23 cellular contexts compared by ENCODE assay signal in the genomic region with DNA sequence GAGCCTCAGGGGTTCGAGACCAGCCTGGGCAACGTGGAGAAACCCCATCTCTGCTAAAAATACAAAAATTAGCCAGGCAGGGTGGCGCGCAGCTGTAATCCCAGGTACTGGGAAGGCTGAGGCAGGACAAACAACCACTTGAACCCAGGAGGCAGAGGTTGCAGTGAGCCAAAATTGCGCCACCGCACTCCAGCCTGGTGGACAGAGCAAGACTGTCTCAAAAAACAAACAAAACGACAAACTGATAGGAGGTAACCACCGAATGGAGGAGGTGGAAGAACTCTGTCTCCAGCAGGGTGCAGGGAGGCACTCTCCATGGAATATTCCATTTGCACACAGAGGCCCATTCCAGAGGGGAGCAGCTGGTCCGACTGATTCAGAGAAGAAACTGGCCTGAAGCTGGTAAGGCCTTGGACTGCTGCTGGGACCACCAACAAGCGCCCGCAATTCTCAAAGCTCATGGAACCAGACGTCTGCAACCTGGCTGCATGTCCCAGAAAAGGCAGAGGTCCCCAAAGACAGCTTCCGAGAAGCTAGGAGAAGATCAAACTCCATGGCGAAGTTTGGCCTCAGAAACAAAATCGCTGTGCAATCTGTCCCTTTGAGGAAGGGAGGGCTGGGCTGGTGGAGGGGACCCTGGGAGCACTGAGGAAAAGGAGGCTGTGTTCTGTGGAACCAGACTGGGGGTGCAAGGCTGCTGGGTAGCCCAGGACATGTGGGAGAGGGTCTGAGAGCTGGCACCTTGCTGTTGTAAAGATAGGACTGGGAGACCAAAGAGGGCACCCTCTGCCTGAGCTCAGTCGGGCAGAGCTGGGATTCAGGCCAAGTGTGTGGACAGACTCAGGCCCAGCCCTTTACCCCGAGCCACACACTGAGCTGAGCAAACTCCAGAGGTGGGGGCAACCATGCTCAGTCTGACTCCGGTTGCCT. TPM values are rescaled to one million over a fixed set of nuclear protein-coding genes. Genes with fewer than 3 reads are reported as not detected.
DNase-seq lines count a peak whose midpoint lies in the region; ATAC-seq, FAIRE-seq and TF ChIP-seq lines count a peak whose summit lies in the region.
"Had no signal": no experiment of that assay in that cellular context is flagged by ENCODE, and none has a peak within 500 bp of the region (broad histone marks: within the 10 kb centered on the region; RNA-seq: fewer than 3 reads in every experiment).

No MANE protein-coding gene starts in this region.

- in situ Hi-C loops in IMR-90 (cut with MboI; ENCODE audit: low sequenced_read_pairs), result no loop called here

- no peak overlapping the region for H4K8ac ChIP-seq in IMR-90 (ENCODE audit: low read depth in 2 of 2, low read length in 2 of 2)

- H3K36me3 ChIP-seq in IMR-90 (ENCODE audit: control insufficient read depth, insufficient read depth, low read length), result peaks cover 6% of the 10 kb centered on the region
- peaks cover 0 to 61% (median 0%) of the 10 kb centered on the region in 9 donors for H3K36me3 ChIP-seq in heart right ventricle
- H3K36me3 ChIP-seq: BE2C had no signal

- H2AK9ac ChIP-seq in IMR-90 (replicated peaks; ENCODE audit: low read depth, low read length, poor library complexity), result no peak overlapping the region

- no peak overlapping the region for H3K4me2 ChIP-seq in A549
- H3K4me2 ChIP-seq in IMR-90 (ENCODE audit: low read depth, low read length), result no peak overlapping the region

- H3K4me3 Mint-ChIP-seq in activated CD4-positive, alpha-beta T cell treated with anti-CD3 and anti-CD28 coated beads for 36 hours, result no peak overlapping the region
- H3K4me3 Mint-ChIP-seq: naive thymus-derived CD8-positive, alpha-beta T cell; T-helper 2 cell treated with Interferon-gamma antibody and Interleukin-4, amounts not matched to agents 5 μg/mL and 100 μg/mL, for 36 hours; type B pancreatic cell had no signal

- intact Hi-C loops in IMR-90 (cut with micrococcal nuclease) (no loop called here), heart right ventricle (cut with DNase I) (no loop called here)
- intact Hi-C loops in activated CD4-positive, alpha-beta T cell treated with anti-CD3 and anti-CD28 coated beads for 36 hours (cut with DNase I, micrococcal nuclease), result no loop called here

- ATAC-seq in A549 (peak; percentile 31 to 67; a peak in 3 of 6 replicates), IMR-90 (ENCODE audit: low read depth) (peak; percentile 37; the same call in 1 of the 2 replicates), heart right ventricle (peak in 7 of 8 donors; percentile 38 to 71 (median 62)), HG03354 (IDR thresholded peaks at IDR 0.05; ENCODE audit: poor library complexity, severe bottlenecking, unreplicated experiment) (no peak)
- no peak for ATAC-seq in activated CD4-positive, alpha-beta T cell treated with anti-CD3 and anti-CD28 coated beads for 36 hours
- ATAC-seq: naive thymus-derived CD8-positive, alpha-beta T cell had no signal

- no peak overlapping the region for H3K9ac ChIP-seq in IMR-90 (ENCODE audit: low read depth, low read length)

- TF ChIP-seq RAD21 in A549 (conservative IDR thresholded peaks at IDR 0.05 in 1 of 2, IDR thresholded peaks at IDR 0.05 in 1 of 2) (no peak), IMR-90 (IDR thresholded peaks at IDR 0.05; ENCODE audit: low read length) (no peak)

- H3K56ac ChIP-seq in IMR-90 (ENCODE audit: extremely low read depth, insufficient read depth, low read length), result no peak overlapping the region

- no peaks in the 10 kb centered on the region for H3K9me3 Mint-ChIP-seq in activated CD4-positive, alpha-beta T cell treated with anti-CD3 and anti-CD28 coated beads for 36 hours (ENCODE audit: low read depth)
- H3K9me3 Mint-ChIP-seq: naive thymus-derived CD8-positive, alpha-beta T cell; T-helper 2 cell treated with Interferon-gamma antibody and Interleukin-4, amounts not matched to agents 5 μg/mL and 100 μg/mL, for 36 hours; type B pancreatic cell had no signal

- FAIRE-seq in A549 (lab: Jason Lieb, UNC), result no peak
- FAIRE-seq: bronchial epithelial cell had no signal

- H3K4me1 Mint-ChIP-seq in activated CD4-positive, alpha-beta T cell treated with anti-CD3 and anti-CD28 coated beads for 36 hours, result no peaks in the 10 kb centered on the region

- H2BK5ac ChIP-seq in IMR-90 (ENCODE audit: low read depth, low read length, poor library complexity, severe bottlenecking), result no peak overlapping the region

- no peak overlapping the region for H3K23ac ChIP-seq in IMR-90 (ENCODE audit: low read depth, low read length)

- H2BK15ac ChIP-seq in IMR-90 (ENCODE audit: low read depth, low read length), result no peak overlapping the region

- H3K9me3 ChIP-seq in A549, result no peaks in the 10 kb centered on the region
- H3K9me3 ChIP-seq in IMR-90 (ENCODE audit: control insufficient read depth, insufficient read depth, low read length), result no peaks in the 10 kb centered on the region
- no peaks in the 10 kb centered on the region for H3K9me3 ChIP-seq in heart right ventricle
- H3K9me3 ChIP-seq: BE2C, spleen had no signal

- H3K9me1 ChIP-seq in IMR-90 (ENCODE audit: insufficient read depth, low read length), result no peaks in the 10 kb centered on the region; the same call in 1 of the 2 replicates

- no peak for TF ChIP-seq CTCF in A549 (IDR thresholded peaks at IDR 0.05)
- TF ChIP-seq CTCF in IMR-90 (conservative IDR thresholded peaks at IDR 0.05; ENCODE audit: low read depth, low read length), result no peak
- TF ChIP-seq CTCF in heart right ventricle (IDR thresholded peaks at IDR 0.05), result no peak

- POLR2A ChIA-PET in A549 (lab: Yijun Ruan, JAX) (no interaction called here), IMR-90 (lab: Charles Lee; ENCODE audit: unreplicated experiment) (interaction anchor here (0.6 kb wide), 1 partner anchor 20 kb away, joined by 3 read pairs; no protein-coding TSS in a partner anchor)
- POLR2A ChIA-PET in activated CD4-positive, alpha-beta T cell treated with anti-CD3 and anti-CD28 coated beads for 36 hours (lab: Charles Lee), result no interaction called here

- H3K27ac ChIP-seq in A549, result no peak overlapping the region
- no peak overlapping the region for H3K27ac ChIP-seq in IMR-90 (ENCODE audit: insufficient read depth, low read length)
- no peak overlapping the region for H3K27ac ChIP-seq in heart right ventricle
- H3K27ac ChIP-seq: coronary artery, spleen, VCaP had no signal

- no peak overlapping the region for H2AK5ac ChIP-seq in IMR-90 (ENCODE audit: low read depth, low read length)

- TF ChIP-seq EP300 in A549 (IDR thresholded peaks at IDR 0.05), result no peak

- H4K20me1 ChIP-seq in IMR-90 (ENCODE audit: insufficient read depth, low read length), result no peaks in the 10 kb centered on the region

- H3K14ac ChIP-seq in IMR-90 (replicated peaks; ENCODE audit: low read depth, low read length), result no peak overlapping the region

- no peaks in the 10 kb centered on the region for H3K79me1 ChIP-seq in IMR-90 (ENCODE audit: low read depth in 1 of 2, low read length in 2 of 2)

- BruUV-seq in IMR-90 (replicated peaks; lab: Mats Ljungman, UMichigan), result no TSS peak

- H3K4me1 ChIP-seq in A549, result no peaks in the 10 kb centered on the region
- no peaks in the 10 kb centered on the region for H3K4me1 ChIP-seq in IMR-90 (ENCODE audit: control insufficient read depth, insufficient read depth, low read length)
- H3K4me1 ChIP-seq in heart right ventricle, result no peaks in the 10 kb centered on the region
- H3K4me1 ChIP-seq: BE2C, spleen had no signal

- no peak overlapping the region for H2BK120ac ChIP-seq in IMR-90 (ENCODE audit: low read depth, low read length)

- H3K27me3 ChIP-seq in IMR-90 (ENCODE audit: control insufficient read depth, insufficient read depth, low read length) (no peaks in the 10 kb centered on the region), heart right ventricle (no peaks in the 10 kb centered on the region)
- H3K27me3 ChIP-seq: BE2C, spleen had no signal

- peaks cover 9% of the 10 kb centered on the region for H3K36me3 Mint-ChIP-seq in activated CD4-positive, alpha-beta T cell treated with anti-CD3 and anti-CD28 coated beads for 36 hours (ENCODE audit: low read depth)
- H3K36me3 Mint-ChIP-seq: type B pancreatic cell had no signal

- dilution Hi-C loops in IMR-90 (cut with HindIII; ENCODE audit: low sequenced_read_pairs, unreplicated experiment), result no loop called here

- H3K27ac Mint-ChIP-seq in activated CD4-positive, alpha-beta T cell treated with anti-CD3 and anti-CD28 coated beads for 36 hours, result no peak overlapping the region
- H3K27ac Mint-ChIP-seq: naive thymus-derived CD8-positive, alpha-beta T cell; T-helper 2 cell treated with Interferon-gamma antibody and Interleukin-4, amounts not matched to agents 5 μg/mL and 100 μg/mL, for 36 hours; type B pancreatic cell had no signal

- H3K4ac ChIP-seq in IMR-90 (ENCODE audit: low read depth, low read length), result no peak overlapping the region

- no peak for DNase-seq in A549 (ENCODE audit: low read depth in 1 of 2, low spot score in 1 of 2)
- DNase-seq in IMR-90, result no peak
- peak in 1 of 2 donors; percentile 39 for DNase-seq in heart right ventricle
- DNase-seq in myocyte (ENCODE audit: low read depth), result peak; percentile 50
- no peak for DNase-seq in activated CD4-positive, alpha-beta T cell treated with anti-CD3 and anti-CD28 coated beads for 36 hours
- DNase-seq in activated CD4-positive, alpha-beta T cell treated with anti-CD3 and anti-CD28 coated beads, Interleukin-2, amount 50 U/mL, for 48 hours, result no peak
- no peak for DNase-seq in SHP77 (lab: John Stamatoyannopoulos, UW)
- DNase-seq: activated naive CD4-positive, alpha-beta T cell treated with anti-CD3 and anti-CD28 coated beads, Interleukin-2, amount 50 U/mL, for 16 hours; BE2C; GOT3; midbrain; naive thymus-derived CD8-positive, alpha-beta T cell; NCI-H1092 treated with DMSO at 0.1 percent for 48 hours; NCI-H187; NCI-H524 treated with DMSO at 0.1 percent for 48 hours; retina; spleen had no signal

- TF ChIP-seq POLR2A in A549 (IDR thresholded peaks at IDR 0.05; ENCODE audit: low read length) (no peak), IMR-90 (IDR thresholded peaks at IDR 0.05; ENCODE audit: low read depth, low read length) (no peak)

- H3K4me3 ChIP-seq in A549, result no peak overlapping the region
- H3K4me3 ChIP-seq in IMR-90 (ENCODE audit: insufficient read depth, low read depth, low read length), result no peak overlapping the region
- H3K4me3 ChIP-seq in heart right ventricle, result no peak overlapping the region
- H3K4me3 ChIP-seq: coronary artery, spleen had no signal

- H3K18ac ChIP-seq in IMR-90 (ENCODE audit: low read depth, low read length), result no peak overlapping the region

- WGBS in A549 (ENCODE audit: missing lambda C conversion rate), result 64% methylated on average over 18 of the region's 18 CpGs
- WGBS in IMR-90 (ENCODE audit: extremely low coverage in 2 of 2, insufficient read length in 1 of 2), 2 experiments, result 83% methylated on average over 5 of the region's 18 CpGs; no CpG with 5 or more reads in 1 of the 2 experiments
- 83 to 87% methylated on average over 18 of the region's 18 CpGs for WGBS in heart right ventricle, 2 donors

- H2BK20ac ChIP-seq in IMR-90 (ENCODE audit: low read depth, low read length), result no peak overlapping the region

- H2AFZ ChIP-seq in IMR-90 (replicated peaks; ENCODE audit: low read length, poor library complexity), result no peak overlapping the region

- H3K27me3 Mint-ChIP-seq in activated CD4-positive, alpha-beta T cell treated with anti-CD3 and anti-CD28 coated beads for 36 hours, result no peaks in the 10 kb centered on the region
- H3K27me3 Mint-ChIP-seq: naive thymus-derived CD8-positive, alpha-beta T cell; type B pancreatic cell had no signal

- no peak overlapping the region for H4K5ac ChIP-seq in IMR-90 (ENCODE audit: low read depth, low read length)

- H4K91ac ChIP-seq in IMR-90 (ENCODE audit: insufficient read depth, low read depth, low read length), result no peak overlapping the region

- CTCF ChIA-PET in A549 (lab: Yijun Ruan, JAX), result no interaction called here
- CTCF ChIA-PET in IMR-90 (lab: Yijun Ruan, JAX), result no interaction called here
- CTCF ChIA-PET in activated CD4-positive, alpha-beta T cell treated with anti-CD3 and anti-CD28 coated beads for 36 hours (lab: Charles Lee), result interaction anchor here (1.4 kb wide), 1 partner anchor 34 kb away, joined by 4 read pairs; no protein-coding TSS in a partner anchor

RNA-seq across cellular contexts. Expression of gene SLC25A42, which starts 35.2 kb away (rescaled TPM):
- polyA plus RNA-seq in A549 (2011; rRNA removed) (0.85 and 0.92 TPM in 2 replicates), A549 (2017; fragmentation: RNase III; extraction: RNeasy Plus Mini Kit Qiagen cat#74134 plus additional on column Dnase treatment) (1.3 to 1.7 TPM (median 1.6 TPM) in 3 replicates), IMR-90 (2012; rRNA removed) (8.6 and 9.9 TPM in 2 replicates), heart right ventricle (10 to 100 TPM; 15.9 to 18.1 TPM)
- polyA plus RNA-seq in A549 (2012; cell fraction: cytosol; rRNA removed), result 1.3 and 1.8 TPM in 2 replicates
- 4.5 and 4.8 TPM in 2 replicates for polyA plus RNA-seq in A549 (2012; cell fraction: nucleus; rRNA removed)
- 0.78 and 1.9 TPM in 2 replicates for polyA minus RNA-seq in A549 (2011; rRNA and poly(A)+ RNA removed)
- total RNA-seq in IMR-90 (2012; rRNA removed) (1.9 and 2.0 TPM in 2 replicates), heart right ventricle (10 to 100 TPM; 15.7 to 24.1 (median 19.3) TPM), myocyte (24.6 and 28.1 TPM in 2 replicates)
- 5.5 and 11.2 TPM in 2 replicates for polyA plus RNA-seq in IMR-90 (2012; cell fraction: cytosol; rRNA removed)
- 20.2 and 34.5 TPM in 2 replicates for polyA plus RNA-seq in IMR-90 (2012; cell fraction: nucleus; rRNA removed; ENCODE audit: low replicate concordance)
- 11.5 TPM for polyA plus RNA-seq in myocyte (2012)
- 10 to 100 TPM; 10.4 to 10.6 TPM for total RNA-seq in activated CD4-positive, alpha-beta T cell treated with anti-CD3 and anti-CD28 coated beads for 36 hours

RNA-seq across cellular contexts. Expression of gene TMEM161A, which starts 39.3 kb away (rescaled TPM):
- polyA plus RNA-seq in A549 (2011; rRNA removed) (18.3 and 19.3 TPM in 2 replicates), A549 (2017; fragmentation: RNase III; extraction: RNeasy Plus Mini Kit Qiagen cat#74134 plus additional on column Dnase treatment) (19.2 to 22.1 TPM (median 21.3 TPM) in 3 replicates), IMR-90 (2012; rRNA removed) (34.8 and 45.9 TPM in 2 replicates), heart right ventricle (10 to 100 TPM; 24.2 to 24.4 TPM)
- 43.3 and 54.9 TPM in 2 replicates for polyA plus RNA-seq in A549 (2012; cell fraction: cytosol; rRNA removed)
- polyA plus RNA-seq in A549 (2012; cell fraction: nucleus; rRNA removed), result 141 and 184 TPM in 2 replicates
- polyA minus RNA-seq in A549 (2011; rRNA and poly(A)+ RNA removed), result 30.1 and 50.0 TPM in 2 replicates
- total RNA-seq in IMR-90 (2012; rRNA removed) (11.1 TPM in 2 replicates), heart right ventricle (10 to 100 TPM; 11.4 to 27.9 (median 18.6) TPM), myocyte (38.0 and 48.0 TPM in 2 replicates)
- polyA plus RNA-seq in IMR-90 (2012; cell fraction: cytosol; rRNA removed), result 28.8 and 49.7 TPM in 2 replicates
- 80.2 and 243 TPM in 2 replicates for polyA plus RNA-seq in IMR-90 (2012; cell fraction: nucleus; rRNA removed; ENCODE audit: low replicate concordance)
- polyA plus RNA-seq in myocyte (2012), result 28.7 TPM
- total RNA-seq in activated CD4-positive, alpha-beta T cell treated with anti-CD3 and anti-CD28 coated beads for 36 hours, result 10 to 100 TPM; 26.8 to 31.9 TPM

Comparison
In these comparisons a context has a peak if more than half of its experiments do, and no peak if none do; other contexts are left out.
1. ATAC-seq: peak in A549 (2 of 2), IMR-90 (single experiment) and heart right ventricle (7 of 8); none in activated CD4-positive, alpha-beta T cell treated with anti-CD3 and anti-CD28 coated beads for 36 hours (single experiment) and HG03354 (single experiment).